Comparison of ENCODE assay signal across 17 cellular contexts in the genomic region with DNA sequence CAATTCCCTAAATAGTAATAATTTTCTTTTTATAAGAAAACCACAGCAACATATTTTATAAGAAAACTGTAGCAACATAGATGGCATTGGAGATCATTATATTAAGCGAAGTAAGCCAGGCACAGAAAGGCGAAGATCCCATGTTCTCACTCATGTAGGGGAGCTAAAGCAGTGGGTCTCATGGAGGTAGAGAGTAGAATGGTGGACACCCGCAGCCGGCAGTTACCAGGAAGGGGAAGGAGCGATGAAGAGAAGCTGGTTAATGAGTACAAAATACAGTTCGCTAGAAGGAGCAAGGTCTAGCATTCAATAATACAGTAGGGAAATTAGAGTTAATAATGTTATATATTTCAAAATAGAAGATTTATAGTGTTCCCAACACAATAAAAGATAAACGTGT. TPM values are rescaled to one million over a fixed set of nuclear protein-coding genes. Genes with fewer than 3 reads are reported as not detected.
A peak's percentile ranks its signal among the peaks of the same experiment; 100 is the strongest.
DNase-seq lines count a peak whose midpoint lies in the region; TF ChIP-seq lines count a peak whose summit lies in the region.
"Had no signal": no experiment of that assay in that cellular context is flagged by ENCODE, and none has a peak within 500 bp of the region (broad histone marks: within the 10 kb centered on the region; RNA-seq: fewer than 3 reads in every experiment).

No MANE protein-coding gene starts in this region.

- peaks cover 17% of the 10 kb centered on the region for H3K4me1 Mint-ChIP-seq in endodermal cell
- H3K4me1 Mint-ChIP-seq in mesothelial cell of epicardium, result peaks cover 33% of the 10 kb centered on the region

- peak; percentile 1 for TF ChIP-seq CTCF in endodermal cell (conservative IDR thresholded peaks at IDR 0.05)
- no peak for TF ChIP-seq CTCF in mesothelial cell of epicardium (IDR thresholded peaks at IDR 0.05; ENCODE audit: unreplicated experiment)

- H3K27me3 Mint-ChIP-seq in endodermal cell (ENCODE audit: insufficient read depth) (no peaks in the 10 kb centered on the region), mesothelial cell of epicardium (ENCODE audit: low read depth) (peaks cover 13% of the 10 kb centered on the region)

- H3K4me3 ChIP-seq in endodermal cell (ENCODE audit: low read length) (peak overlapping the region; percentile 17), subcutaneous abdominal adipose tissue (ENCODE audit: low read depth in 1 of 5, low read length in 5 of 5) (peak overlapping the region in 4 of 5 donors; percentile 1 to 29 (median 18))

- H3K4me3 Mint-ChIP-seq in endodermal cell (no peak overlapping the region), mesothelial cell of epicardium (peak overlapping the region; percentile 33)
- H3K4me3 Mint-ChIP-seq: H9 had no signal

- H3K4me1 ChIP-seq in endodermal cell (ENCODE audit: control insufficient read depth, insufficient read depth, low read length) (peaks cover 4% of the 10 kb centered on the region), subcutaneous abdominal adipose tissue (ENCODE audit: control insufficient read depth in 5 of 5, insufficient read depth in 5 of 5, low read length in 5 of 5) (peaks cover 0 to 10% (median 4%) of the 10 kb centered on the region in 5 donors)

- H3K9me3 ChIP-seq in endodermal cell (ENCODE audit: control insufficient read depth, low read length), result no peaks in the 10 kb centered on the region
- H3K9me3 ChIP-seq in subcutaneous abdominal adipose tissue (ENCODE audit: control insufficient read depth in 5 of 5, low read length in 5 of 5), result no peaks in the 10 kb centered on the region

- H3K36me3 Mint-ChIP-seq in endodermal cell (ENCODE audit: low read depth) (no peaks in the 10 kb centered on the region), mesothelial cell of epicardium (peaks cover 7% of the 10 kb centered on the region)

- H3K9me3 Mint-ChIP-seq in endodermal cell, result peaks cover 2% of the 10 kb centered on the region
- H3K9me3 Mint-ChIP-seq in mesothelial cell of epicardium, result no peaks in the 10 kb centered on the region
- H3K9me3 Mint-ChIP-seq: H9 had no signal

- WGBS in endodermal cell (ENCODE audit: insufficient coverage in 1 of 2, insufficient read length in 1 of 2), 2 experiments, result 93 to 97% methylated on average over 2 to 7 of the region's 7 CpGs

- H3K36me3 ChIP-seq in endodermal cell (ENCODE audit: control insufficient read depth, insufficient read depth, low read length), result no peaks in the 10 kb centered on the region
- peaks cover 0 to 11% (median 2%) of the 10 kb centered on the region in 5 donors for H3K36me3 ChIP-seq in subcutaneous abdominal adipose tissue (ENCODE audit: control insufficient read depth in 5 of 5, insufficient read depth in 5 of 5, low read length in 5 of 5)

- DNase-seq in NCI-H82 (lab: John Stamatoyannopoulos, UW) (peak; percentile 46), NCI-H82 treated with DMSO at 0.1 percent for 48 hours (lab: John Stamatoyannopoulos, UW; ENCODE audit: unreplicated experiment) (no peak), endodermal cell (no peak), mesothelial cell of epicardium (ENCODE audit: low spot score in 2 of 2, unreplicated experiment in 2 of 2) (no peak), NCI-H1092 treated with DMSO at 0.1 percent for 48 hours (lab: John Stamatoyannopoulos, UW) (no peak), AG08396 (ENCODE audit: low spot score) (no peak)
- DNase-seq in stimulated activated CD4-positive, alpha-beta T cell treated with anti-CD3 and anti-CD28 coated beads, Interleukin-4, amount 100 ng/mL, for 4 hours, result no peak
- DNase-seq: DMS79, H9, NCI-H1436, NCI-H2081, NCI-H524, OCI-M1 had no signal

- H3K27me3 ChIP-seq in endodermal cell (ENCODE audit: control insufficient read depth, insufficient read depth, low read length, poor library complexity, severe bottlenecking) (no peaks in the 10 kb centered on the region), subcutaneous abdominal adipose tissue (ENCODE audit: control insufficient read depth in 5 of 5, insufficient read depth in 4 of 5, low read length in 5 of 5) (no peaks in the 10 kb centered on the region)

- H3K27ac ChIP-seq in endodermal cell (ENCODE audit: low read depth, low read length) (no peak overlapping the region), subcutaneous abdominal adipose tissue (ENCODE audit: low read depth, low read length) (peak overlapping the region; percentile 51)
- H3K27ac ChIP-seq: 22Rv1, C4-2B, RWPE1 had no signal

- H3K27ac Mint-ChIP-seq in endodermal cell (no peak overlapping the region), mesothelial cell of epicardium (peak overlapping the region; percentile 78)

- H3K9ac ChIP-seq in endodermal cell (ENCODE audit: extremely low read depth, low read length, poor library complexity, severe bottlenecking), result no peak overlapping the region
- peak overlapping the region in 1 of 5 donors; percentile 2 for H3K9ac ChIP-seq in subcutaneous abdominal adipose tissue (ENCODE audit: low read length in 5 of 5)

RNA-seq across cellular contexts. Expression of a gene that starts 42.8 kb away (rescaled TPM):
- total RNA-seq in endodermal cell (1 to 10 TPM; 1.7 to 4.1 TPM), mesothelial cell of epicardium (26.9 to 29.7 TPM (median 29.4 TPM) in 3 replicates)
- polyA plus RNA-seq in endodermal cell (2013, experiment 1 of 2), result 6.6 TPM
- 4.6 TPM for polyA plus RNA-seq in endodermal cell (2013, experiment 2 of 2)
